Comparison of ENCODE assay signal across 1 cellular context in the genomic region with DNA sequence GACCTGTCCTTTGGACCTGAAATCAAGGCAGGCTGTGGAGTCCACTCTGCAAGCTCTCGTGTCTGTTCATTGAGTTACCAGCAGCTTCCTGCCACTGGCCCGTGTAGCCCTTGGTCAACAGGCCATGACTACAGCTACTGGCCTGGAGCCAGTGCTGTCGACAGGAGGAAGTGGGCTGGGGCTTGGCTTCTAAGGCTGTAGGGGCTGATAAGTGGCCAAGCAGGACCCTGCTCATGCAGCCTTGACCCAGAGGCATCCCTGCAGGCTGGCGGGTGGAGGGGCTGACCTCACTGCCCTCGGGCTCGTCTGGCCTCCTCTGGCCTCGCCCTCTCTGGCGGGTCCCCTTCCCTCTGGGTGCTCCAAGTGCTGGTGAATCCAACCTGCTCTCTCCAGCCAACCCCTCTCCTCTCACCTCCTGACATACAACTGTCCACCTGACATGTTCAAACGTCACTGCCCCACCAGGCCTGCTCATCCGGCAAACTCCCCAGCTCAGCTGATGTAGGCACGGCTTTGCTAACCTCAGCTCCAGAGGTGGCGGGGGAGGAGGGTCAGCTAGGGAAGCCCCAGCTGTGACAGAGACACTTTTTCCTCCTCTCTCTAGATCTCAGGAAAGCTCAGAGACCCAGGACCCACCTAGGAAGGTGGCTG.
TF ChIP-seq lines count a peak whose summit lies in the region.

No MANE protein-coding gene starts in this region.

TF ChIP-seq in GM23338, 12 proteins besides CTCF, POLR2A, EP300 and RAD21:
- TF ChIP-seq EZH2 (IDR thresholded peaks at IDR 0.05; ENCODE audit: low read depth, unreplicated experiment) (no peak), ZNF114 (CRISPR knock-in tag; IDR thresholded peaks at IDR 0.05) (no peak), CREB1 (CRISPR knock-in tag; IDR thresholded peaks at IDR 0.05; ENCODE audit: low read depth) (no peak), ZNF331 (CRISPR knock-in tag; IDR thresholded peaks at IDR 0.05; ENCODE audit: low read depth) (no peak), STAT1 (IDR thresholded peaks at IDR 0.05; ENCODE audit: unreplicated experiment) (no peak), POLR2AphosphoS5 (IDR thresholded peaks at IDR 0.05; ENCODE audit: low read depth) (no peak), NANOG (IDR thresholded peaks at IDR 0.05; ENCODE audit: borderline replicate concordance) (no peak)
- TF ChIP-seq, protein P1, sequence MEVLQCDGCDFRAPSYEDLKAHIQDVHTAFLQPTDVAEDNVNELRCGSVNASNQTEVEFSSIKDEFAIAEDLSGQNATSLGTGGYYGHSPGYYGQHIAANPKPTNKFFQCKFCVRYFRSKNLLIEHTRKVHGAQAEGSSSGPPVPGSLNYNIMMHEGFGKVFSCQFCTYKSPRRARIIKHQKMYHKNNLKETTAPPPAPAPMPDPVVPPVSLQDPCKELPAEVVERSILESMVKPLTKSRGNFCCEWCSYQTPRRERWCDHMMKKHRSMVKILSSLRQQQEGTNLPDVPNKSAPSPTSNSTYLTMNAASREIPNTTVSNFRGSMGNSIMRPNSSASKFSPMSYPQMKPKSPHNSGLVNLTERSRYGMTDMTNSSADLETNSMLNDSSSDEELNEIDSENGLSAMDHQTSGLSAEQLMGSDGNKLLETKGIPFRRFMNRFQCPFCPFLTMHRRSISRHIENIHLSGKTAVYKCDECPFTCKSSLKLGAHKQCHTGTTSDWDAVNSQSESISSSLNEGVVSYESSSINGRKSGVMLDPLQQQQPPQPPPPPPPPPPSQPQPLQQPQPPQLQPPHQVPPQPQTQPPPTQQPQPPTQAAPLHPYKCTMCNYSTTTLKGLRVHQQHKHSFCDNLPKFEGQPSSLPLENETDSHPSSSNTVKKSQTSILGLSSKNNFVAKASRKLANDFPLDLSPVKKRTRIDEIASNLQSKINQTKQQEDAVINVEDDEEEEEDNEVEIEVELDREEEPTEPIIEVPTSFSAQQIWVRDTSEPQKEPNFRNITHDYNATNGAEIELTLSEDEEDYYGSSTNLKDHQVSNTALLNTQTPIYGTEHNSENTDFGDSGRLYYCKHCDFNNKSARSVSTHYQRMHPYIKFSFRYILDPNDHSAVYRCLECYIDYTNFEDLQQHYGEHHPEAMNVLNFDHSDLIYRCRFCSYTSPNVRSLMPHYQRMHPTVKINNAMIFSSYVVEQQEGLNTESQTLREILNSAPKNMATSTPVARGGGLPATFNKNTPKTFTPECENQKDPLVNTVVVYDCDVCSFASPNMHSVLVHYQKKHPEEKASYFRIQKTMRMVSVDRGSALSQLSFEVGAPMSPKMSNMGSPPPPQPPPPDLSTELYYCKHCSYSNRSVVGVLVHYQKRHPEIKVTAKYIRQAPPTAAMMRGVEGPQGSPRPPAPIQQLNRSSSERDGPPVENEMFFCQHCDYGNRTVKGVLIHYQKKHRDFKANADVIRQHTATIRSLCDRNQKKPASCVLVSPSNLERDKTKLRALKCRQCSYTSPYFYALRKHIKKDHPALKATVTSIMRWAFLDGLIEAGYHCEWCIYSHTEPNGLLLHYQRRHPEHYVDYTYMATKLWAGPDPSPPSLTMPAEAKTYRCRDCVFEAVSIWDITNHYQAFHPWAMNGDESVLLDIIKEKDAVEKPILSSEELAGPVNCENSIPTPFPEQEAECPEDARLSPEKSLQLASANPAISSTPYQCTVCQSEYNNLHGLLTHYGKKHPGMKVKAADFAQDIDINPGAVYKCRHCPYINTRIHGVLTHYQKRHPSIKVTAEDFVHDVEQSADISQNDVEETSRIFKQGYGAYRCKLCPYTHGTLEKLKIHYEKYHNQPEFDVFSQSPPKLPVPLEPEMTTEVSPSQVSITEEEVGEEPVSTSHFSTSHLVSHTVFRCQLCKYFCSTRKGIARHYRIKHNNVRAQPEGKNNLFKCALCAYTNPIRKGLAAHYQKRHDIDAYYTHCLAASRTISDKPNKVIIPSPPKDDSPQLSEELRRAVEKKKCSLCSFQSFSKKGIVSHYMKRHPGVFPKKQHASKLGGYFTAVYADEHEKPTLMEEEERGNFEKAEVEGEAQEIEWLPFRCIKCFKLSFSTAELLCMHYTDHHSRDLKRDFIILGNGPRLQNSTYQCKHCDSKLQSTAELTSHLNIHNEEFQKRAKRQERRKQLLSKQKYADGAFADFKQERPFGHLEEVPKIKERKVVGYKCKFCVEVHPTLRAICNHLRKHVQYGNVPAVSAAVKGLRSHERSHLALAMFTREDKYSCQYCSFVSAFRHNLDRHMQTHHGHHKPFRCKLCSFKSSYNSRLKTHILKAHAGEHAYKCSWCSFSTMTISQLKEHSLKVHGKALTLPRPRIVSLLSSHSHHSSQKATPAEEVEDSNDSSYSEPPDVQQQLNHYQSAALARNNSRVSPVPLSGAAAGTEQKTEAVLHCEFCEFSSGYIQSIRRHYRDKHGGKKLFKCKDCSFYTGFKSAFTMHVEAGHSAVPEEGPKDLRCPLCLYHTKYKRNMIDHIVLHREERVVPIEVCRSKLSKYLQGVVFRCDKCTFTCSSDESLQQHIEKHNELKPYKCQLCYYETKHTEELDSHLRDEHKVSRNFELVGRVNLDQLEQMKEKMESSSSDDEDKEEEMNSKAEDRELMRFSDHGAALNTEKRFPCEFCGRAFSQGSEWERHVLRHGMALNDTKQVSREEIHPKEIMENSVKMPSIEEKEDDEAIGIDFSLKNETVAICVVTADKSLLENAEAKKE (CRISPR knock-in tag; IDR thresholded peaks at IDR 0.05): no peak
- TF ChIP-seq, protein P2, sequence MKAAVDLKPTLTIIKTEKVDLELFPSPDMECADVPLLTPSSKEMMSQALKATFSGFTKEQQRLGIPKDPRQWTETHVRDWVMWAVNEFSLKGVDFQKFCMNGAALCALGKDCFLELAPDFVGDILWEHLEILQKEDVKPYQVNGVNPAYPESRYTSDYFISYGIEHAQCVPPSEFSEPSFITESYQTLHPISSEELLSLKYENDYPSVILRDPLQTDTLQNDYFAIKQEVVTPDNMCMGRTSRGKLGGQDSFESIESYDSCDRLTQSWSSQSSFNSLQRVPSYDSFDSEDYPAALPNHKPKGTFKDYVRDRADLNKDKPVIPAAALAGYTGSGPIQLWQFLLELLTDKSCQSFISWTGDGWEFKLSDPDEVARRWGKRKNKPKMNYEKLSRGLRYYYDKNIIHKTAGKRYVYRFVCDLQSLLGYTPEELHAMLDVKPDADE (IDR thresholded peaks at IDR 0.05): no peak
- TF ChIP-seq, protein P3, sequence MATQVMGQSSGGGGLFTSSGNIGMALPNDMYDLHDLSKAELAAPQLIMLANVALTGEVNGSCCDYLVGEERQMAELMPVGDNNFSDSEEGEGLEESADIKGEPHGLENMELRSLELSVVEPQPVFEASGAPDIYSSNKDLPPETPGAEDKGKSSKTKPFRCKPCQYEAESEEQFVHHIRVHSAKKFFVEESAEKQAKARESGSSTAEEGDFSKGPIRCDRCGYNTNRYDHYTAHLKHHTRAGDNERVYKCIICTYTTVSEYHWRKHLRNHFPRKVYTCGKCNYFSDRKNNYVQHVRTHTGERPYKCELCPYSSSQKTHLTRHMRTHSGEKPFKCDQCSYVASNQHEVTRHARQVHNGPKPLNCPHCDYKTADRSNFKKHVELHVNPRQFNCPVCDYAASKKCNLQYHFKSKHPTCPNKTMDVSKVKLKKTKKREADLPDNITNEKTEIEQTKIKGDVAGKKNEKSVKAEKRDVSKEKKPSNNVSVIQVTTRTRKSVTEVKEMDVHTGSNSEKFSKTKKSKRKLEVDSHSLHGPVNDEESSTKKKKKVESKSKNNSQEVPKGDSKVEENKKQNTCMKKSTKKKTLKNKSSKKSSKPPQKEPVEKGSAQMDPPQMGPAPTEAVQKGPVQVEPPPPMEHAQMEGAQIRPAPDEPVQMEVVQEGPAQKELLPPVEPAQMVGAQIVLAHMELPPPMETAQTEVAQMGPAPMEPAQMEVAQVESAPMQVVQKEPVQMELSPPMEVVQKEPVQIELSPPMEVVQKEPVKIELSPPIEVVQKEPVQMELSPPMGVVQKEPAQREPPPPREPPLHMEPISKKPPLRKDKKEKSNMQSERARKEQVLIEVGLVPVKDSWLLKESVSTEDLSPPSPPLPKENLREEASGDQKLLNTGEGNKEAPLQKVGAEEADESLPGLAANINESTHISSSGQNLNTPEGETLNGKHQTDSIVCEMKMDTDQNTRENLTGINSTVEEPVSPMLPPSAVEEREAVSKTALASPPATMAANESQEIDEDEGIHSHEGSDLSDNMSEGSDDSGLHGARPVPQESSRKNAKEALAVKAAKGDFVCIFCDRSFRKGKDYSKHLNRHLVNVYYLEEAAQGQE (IDR thresholded peaks at IDR 0.05; ENCODE audit: unreplicated experiment): no peak
